In genomic region chr1:91549041-91549735, GRCh38 we compare ENCODE assay signal across 18 cellular contexts. TPM values are rescaled to one million over a fixed set of nuclear protein-coding genes. Genes with fewer than 3 reads are reported as not detected.
DNase-seq lines count a peak whose midpoint lies in the region; ATAC-seq and TF ChIP-seq lines count a peak whose summit lies in the region.
"Had no signal": no experiment of that assay in that cellular context is flagged by ENCODE, and none has a peak within 500 bp of the region (broad histone marks: within the 10 kb centered on the region; RNA-seq: fewer than 3 reads in every experiment).

No MANE protein-coding gene starts in this region.

- H3K36me3 Mint-ChIP-seq in CD14-positive monocyte = no peaks in the 10 kb centered on the region
- H3K36me3 Mint-ChIP-seq in stimulated activated memory B cell treated with anti-CD40 and anti-IgM and Interleukin-4, amounts not matched to agents 10 μg/mL and 1 μg/mL and 100 μg/mL, for 72 hours = no peaks in the 10 kb centered on the region
- H3K36me3 Mint-ChIP-seq: IgD-negative memory B cell had no signal

- ATAC-seq in GM21576 (IDR thresholded peaks at IDR 0.05; ENCODE audit: unreplicated experiment) (no peak), HG02938 (IDR thresholded peaks at IDR 0.05; ENCODE audit: unreplicated experiment) (no peak)
- no peak for ATAC-seq in stimulated activated memory B cell treated with anti-CD40 and anti-IgM and Interleukin-4, amounts not matched to agents 10 μg/mL and 1 μg/mL and 100 μg/mL, for 72 hours
- ATAC-seq: gastrocnemius medialis, pancreas had no signal

- H3K9me3 ChIP-seq in esophagus muscularis mucosa = no peaks in the 10 kb centered on the region
- H3K9me3 ChIP-seq: gastrocnemius medialis, pancreas had no signal

- no peaks in the 10 kb centered on the region for H3K27me3 ChIP-seq in esophagus muscularis mucosa
- H3K27me3 ChIP-seq: gastrocnemius medialis, pancreas had no signal

- H3K4me1 ChIP-seq in esophagus muscularis mucosa = peaks cover 4 to 22% (median 14%) of the 10 kb centered on the region in 4 donors
- H3K4me1 ChIP-seq: pancreas had no signal

- intact Hi-C loops in esophagus muscularis mucosa (cut with DNase I) = no loop called here
- intact Hi-C loops in CD14-positive monocyte (cut with micrococcal nuclease) = no loop called here

- TF ChIP-seq EP300 in esophagus muscularis mucosa (IDR thresholded peaks at IDR 0.05) = no peak

- peak; percentile 16 for DNase-seq in stimulated activated CD4-positive, alpha-beta T cell treated with anti-CD3 and anti-CD28 coated beads, Interleukin-4, amount 100 ng/mL, for 24 hours
- DNase-seq in stimulated activated CD4-positive, alpha-beta T cell treated with anti-CD3 and anti-CD28 coated beads, Interleukin-1b, Interleukin-23, amount 100 ng/mL, for 48 hours = no peak
- DNase-seq in esophagus muscularis mucosa (ENCODE audit: extremely low spot score) (peak; percentile 86), CD14-positive monocyte (ENCODE audit: low spot score) (no peak)
- DNase-seq: AML-193, cerebellar nuclear complex, DMS79, gastrocnemius medialis, NCI-H1417 treated with DMSO at 0.1 percent for 48 hours, NCI-H345, pancreas, substantia nigra had no signal

- no peak overlapping the region for H3K4me3 Mint-ChIP-seq in CD14-positive monocyte
- no peak overlapping the region for H3K4me3 Mint-ChIP-seq in stimulated activated memory B cell treated with anti-CD40 and anti-IgM and Interleukin-4, amounts not matched to agents 10 μg/mL and 1 μg/mL and 100 μg/mL, for 72 hours
- H3K4me3 Mint-ChIP-seq: IgD-negative memory B cell had no signal

- 39% methylated on average over 2 of the region's 2 CpGs for WGBS in esophagus muscularis mucosa

- H3K27ac ChIP-seq in VCaP (peak overlapping the region; percentile 20; the same call in 1 of the 2 replicates), esophagus muscularis mucosa (replicated peaks in 1 of 4) (no peak overlapping the region)
- H3K27ac ChIP-seq: gastrocnemius medialis, pancreas had no signal

- H3K27me3 Mint-ChIP-seq in CD14-positive monocyte (ENCODE audit: low read depth in 3 of 3) = peaks cover 5 to 14% (median 11%) of the 10 kb centered on the region in 3 donors
- H3K27me3 Mint-ChIP-seq in stimulated activated memory B cell treated with anti-CD40 and anti-IgM and Interleukin-4, amounts not matched to agents 10 μg/mL and 1 μg/mL and 100 μg/mL, for 72 hours = peaks cover 25% of the 10 kb centered on the region

- H3K4me1 Mint-ChIP-seq in CD14-positive monocyte = peaks cover 6% of the 10 kb centered on the region
- no peaks in the 10 kb centered on the region for H3K4me1 Mint-ChIP-seq in stimulated activated memory B cell treated with anti-CD40 and anti-IgM and Interleukin-4, amounts not matched to agents 10 μg/mL and 1 μg/mL and 100 μg/mL, for 72 hours

- peak overlapping the region in 1 of 7 donors; percentile 47 for H3K27ac Mint-ChIP-seq in CD14-positive monocyte
- no peak overlapping the region for H3K27ac Mint-ChIP-seq in stimulated activated memory B cell treated with anti-CD40 and anti-IgM and Interleukin-4, amounts not matched to agents 10 μg/mL and 1 μg/mL and 100 μg/mL, for 72 hours

- no peak for TF ChIP-seq POLR2A in esophagus muscularis mucosa (IDR thresholded peaks at IDR 0.05; ENCODE audit: low read depth)

- TF ChIP-seq CTCF in VCaP (conservative IDR thresholded peaks at IDR 0.05) = no peak
- TF ChIP-seq CTCF in esophagus muscularis mucosa (IDR thresholded peaks at IDR 0.05) = no peak
- no peak for TF ChIP-seq CTCF in CD14-positive monocyte (IDR thresholded peaks at IDR 0.05)

- no peaks in the 10 kb centered on the region for H3K36me3 ChIP-seq in esophagus muscularis mucosa
- H3K36me3 ChIP-seq: gastrocnemius medialis, pancreas had no signal

- peaks cover 0 to 14% (median 2%) of the 10 kb centered on the region in 7 donors for H3K9me3 Mint-ChIP-seq in CD14-positive monocyte
- H3K9me3 Mint-ChIP-seq in stimulated activated memory B cell treated with anti-CD40 and anti-IgM and Interleukin-4, amounts not matched to agents 10 μg/mL and 1 μg/mL and 100 μg/mL, for 72 hours = no peaks in the 10 kb centered on the region
- H3K9me3 Mint-ChIP-seq: IgD-negative memory B cell had no signal

- no peak overlapping the region for H3K4me3 ChIP-seq in esophagus muscularis mucosa
- H3K4me3 ChIP-seq: gastrocnemius medialis, pancreas, skin epidermis had no signal

RNA-seq across cellular contexts. Expression of gene CDC7, which starts 48.5 kb away (rescaled TPM):
- total RNA-seq in esophagus muscularis mucosa = 1 to 10 TPM in 3 of 4 donors, under 1 TPM in 1; 0.71 to 2.8 (median 1.1) TPM
- 1 to 10 TPM; 1.5 TPM for polyA plus RNA-seq in CD14-positive monocyte

Comparison
In these comparisons a context has a peak if more than half of its experiments do, and no peak if none do; other contexts are left out.
1. DNase-seq: peak in stimulated activated CD4-positive, alpha-beta T cell treated with anti-CD3 and anti-CD28 coated beads, Interleukin-4, amount 100 ng/mL, for 24 hours (single experiment) and esophagus muscularis mucosa (single experiment); none in stimulated activated CD4-positive, alpha-beta T cell treated with anti-CD3 and anti-CD28 coated beads, Interleukin-1b, Interleukin-23, amount 100 ng/mL, for 48 hours (single experiment) and CD14-positive monocyte (single experiment).